In the genomic region with DNA sequence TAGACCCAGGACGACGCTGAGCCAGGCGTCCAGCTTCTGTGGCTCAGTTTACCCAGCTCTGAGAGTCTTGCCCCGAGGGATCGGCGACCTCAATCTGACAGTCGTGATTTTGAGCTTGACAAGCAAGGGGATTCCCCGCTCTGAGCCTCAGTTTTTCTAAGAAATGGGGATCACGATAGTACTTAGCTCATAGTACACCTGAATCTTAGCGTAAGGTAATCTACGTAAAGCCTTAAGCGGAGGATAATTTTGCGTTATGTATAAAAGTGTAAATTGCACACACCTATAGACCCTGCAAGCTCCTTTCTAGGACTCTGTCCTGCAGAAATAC, we compare ENCODE assay signal across 8 cellular contexts. TPM values are rescaled to one million over a fixed set of nuclear protein-coding genes. Genes with fewer than 3 reads are reported as not detected.
DNase-seq lines count a peak whose midpoint lies in the region; ATAC-seq and TF ChIP-seq lines count a peak whose summit lies in the region.

No MANE protein-coding gene starts in this region.

- H3K9me3 Mint-ChIP-seq in naive thymus-derived CD4-positive, alpha-beta T cell, result peaks cover 0 to 3% (median 0%) of the 10 kb centered on the region in 11 donors

- peaks cover 20 to 44% (median 24%) of the 10 kb centered on the region in 10 experiments for H3K4me1 ChIP-seq in BLaER1 treated with 17β-estradiol and CSF1 and Interleukin-3, amounts not matched to agents 10 nM and 100 nM
- peaks cover 0 to 16% of the 10 kb centered on the region in 2 donors for H3K4me1 ChIP-seq in breast epithelium
- H3K4me1 ChIP-seq in naive thymus-derived CD4-positive, alpha-beta T cell (ENCODE audit: control insufficient read depth in 2 of 2, insufficient read depth in 2 of 2, low read length in 2 of 2), result peaks cover 13 to 16% of the 10 kb centered on the region in 2 donors

- no peaks in the 10 kb centered on the region for H3K9me3 ChIP-seq in BLaER1 treated with 17β-estradiol and CSF1 and Interleukin-3, amounts not matched to agents 10 nM and 100 nM (replicated peaks in 1 of 11)
- no peaks in the 10 kb centered on the region for H3K9me3 ChIP-seq in breast epithelium
- H3K9me3 ChIP-seq in naive thymus-derived CD4-positive, alpha-beta T cell (ENCODE audit: control insufficient read depth in 2 of 3, low read length in 3 of 3), result no peaks in the 10 kb centered on the region

- H3K4me3 ChIP-seq in BLaER1 treated with 17β-estradiol and CSF1 and Interleukin-3, amounts not matched to agents 10 nM and 100 nM, result peak overlapping the region; percentile 69 to 82 (median 75)
- H3K4me3 ChIP-seq in breast epithelium, result peak overlapping the region; percentile 59 to 76 (median 73)
- H3K4me3 ChIP-seq in naive thymus-derived CD4-positive, alpha-beta T cell (ENCODE audit: low read length), result peak overlapping the region; percentile 75

- no peak for TF ChIP-seq POLR2A in breast epithelium (IDR thresholded peaks at IDR 0.05)

- no peaks in the 10 kb centered on the region for H3K27me3 ChIP-seq in BLaER1 treated with 17β-estradiol and CSF1 and Interleukin-3, amounts not matched to agents 10 nM and 100 nM
- H3K27me3 ChIP-seq in breast epithelium, result no peaks in the 10 kb centered on the region
- no peaks in the 10 kb centered on the region for H3K27me3 ChIP-seq in naive thymus-derived CD4-positive, alpha-beta T cell (ENCODE audit: control insufficient read depth in 2 of 2, insufficient read depth in 2 of 2, low read length in 2 of 2)

- H3K36me3 ChIP-seq in BLaER1 treated with 17β-estradiol and CSF1 and Interleukin-3, amounts not matched to agents 10 nM and 100 nM, result peaks cover 35 to 67% (median 61%) of the 10 kb centered on the region in 11 experiments
- H3K36me3 ChIP-seq in breast epithelium, result no peaks in the 10 kb centered on the region
- peaks cover 0 to 36% (median 0%) of the 10 kb centered on the region in 3 experiments for H3K36me3 ChIP-seq in naive thymus-derived CD4-positive, alpha-beta T cell (ENCODE audit: control insufficient read depth in 2 of 3, insufficient read depth in 3 of 3, low read length in 3 of 3)

- H3K4me3 Mint-ChIP-seq in naive thymus-derived CD4-positive, alpha-beta T cell, result peak overlapping the region; percentile 90 to 97 (median 94)

- peaks cover 0 to 4% (median 0%) of the 10 kb centered on the region in 11 experiments; a peak in 1 of 22 replicates for H4K20me1 ChIP-seq in BLaER1 treated with 17β-estradiol and CSF1 and Interleukin-3, amounts not matched to agents 10 nM and 100 nM

- ATAC-seq in HG03066 (IDR thresholded peaks at IDR 0.05; ENCODE audit: low read depth, unreplicated experiment) (peak; percentile 3), HG03159 (IDR thresholded peaks at IDR 0.05; ENCODE audit: unreplicated experiment) (no peak)
- peak; percentile 3 for ATAC-seq in naive thymus-derived CD4-positive, alpha-beta T cell

- peak overlapping the region in 9 of 11 experiments; percentile 32 to 82 (median 44); a peak in 12 of 22 replicates for H3K27ac ChIP-seq in BLaER1 treated with 17β-estradiol and CSF1 and Interleukin-3, amounts not matched to agents 10 nM and 100 nM
- peak overlapping the region; percentile 81 to 93 for H3K27ac ChIP-seq in breast epithelium
- H3K27ac ChIP-seq in naive thymus-derived CD4-positive, alpha-beta T cell (ENCODE audit: low read depth, low read length), result peak overlapping the region; percentile 95

- H3K27me3 Mint-ChIP-seq in naive thymus-derived CD4-positive, alpha-beta T cell, result no peaks in the 10 kb centered on the region

- POLR2A ChIA-PET in naive thymus-derived CD4-positive, alpha-beta T cell (lab: Charles Lee), result interaction anchor here (0.6 to 1.6 kb wide), 3 partner anchors 17 to 289 kb away, joined by 3 to 9 read pairs (median 4); a partner anchor contains a TSS

- DNase-seq in breast epithelium (ENCODE audit: low spot score in 2 of 2) (no peak), DMS79 (lab: John Stamatoyannopoulos, UW) (no peak), retina (no peak), SKM-1 treated with dmso at 0.1 percent for 144 hours (lab: John Stamatoyannopoulos, UW; ENCODE audit: unreplicated experiment) (no peak)
- DNase-seq in naive thymus-derived CD4-positive, alpha-beta T cell, result no peak

- H3K4me1 Mint-ChIP-seq in naive thymus-derived CD4-positive, alpha-beta T cell, result peaks cover 9 to 39% (median 36%) of the 10 kb centered on the region in 7 donors

- TF ChIP-seq CTCF in breast epithelium (IDR thresholded peaks at IDR 0.05), result no peak

- peak overlapping the region; percentile 81 to 98 (median 91) for H3K4me2 ChIP-seq in BLaER1 treated with 17β-estradiol and CSF1 and Interleukin-3, amounts not matched to agents 10 nM and 100 nM

- peaks cover 0 to 34% (median 8%) of the 10 kb centered on the region in 5 donors for H3K36me3 Mint-ChIP-seq in naive thymus-derived CD4-positive, alpha-beta T cell

- CTCF ChIA-PET in naive thymus-derived CD4-positive, alpha-beta T cell (lab: Charles Lee), result interaction anchor here (0.6 to 2.0 kb wide), 2 partner anchors 24 to 419 kb away, joined by 5 to 7 read pairs; no protein-coding TSS in a partner anchor

- peak overlapping the region; percentile 77 to 90 (median 81) for H3K9ac ChIP-seq in BLaER1 treated with 17β-estradiol and CSF1 and Interleukin-3, amounts not matched to agents 10 nM and 100 nM

- intact Hi-C loops in breast epithelium (cut with DNase I; ENCODE audit: low total_unique reads), result no loop called here
- intact Hi-C loops in naive thymus-derived CD4-positive, alpha-beta T cell (cut with micrococcal nuclease), result loop anchor here (1.0 to 10.0 kb wide), 14 partner anchors 97 to 1813 kb away; a partner anchor contains a TSS

- H3K27ac Mint-ChIP-seq in naive thymus-derived CD4-positive, alpha-beta T cell, result peak overlapping the region; percentile 87 to 100 (median 95)

RNA-seq across cellular contexts. Expression of a gene that starts 0.3 kb away (rescaled TPM):
- total RNA-seq in breast epithelium, result 10 to 100 TPM in 2 of 3 donors, 1 to 10 TPM in 1; 8.8 to 18.4 (median 17.6) TPM
- 10 to 100 TPM; 10.0 to 14.8 (median 11.7) TPM for total RNA-seq in naive thymus-derived CD4-positive, alpha-beta T cell
- 1 to 10 TPM; 1.7 to 3.4 TPM for polyA plus RNA-seq in naive thymus-derived CD4-positive, alpha-beta T cell

RNA-seq across cellular contexts. Expression of a gene that starts 0.6 kb away (rescaled TPM):
- total RNA-seq in breast epithelium, result 10 to 100 TPM; 23.9 to 29.1 (median 28.6) TPM
- 10 to 100 TPM; 13.5 to 24.7 (median 20.1) TPM for total RNA-seq in naive thymus-derived CD4-positive, alpha-beta T cell
- polyA plus RNA-seq in naive thymus-derived CD4-positive, alpha-beta T cell, result 10 to 100 TPM; 26.6 to 43.3 TPM

Comparison
In these comparisons a context has a peak if more than half of its experiments do, and no peak if none do; other contexts are left out.
1. H3K27ac ChIP-seq: peak in every context shown above with its lines; median percentile 95 in naive thymus-derived CD4-positive, alpha-beta T cell; 87 in breast epithelium; 44 in BLaER1 treated with 17β-estradiol and CSF1 and Interleukin-3, amounts not matched to agents 10 nM and 100 nM.